In the genomic region with DNA sequence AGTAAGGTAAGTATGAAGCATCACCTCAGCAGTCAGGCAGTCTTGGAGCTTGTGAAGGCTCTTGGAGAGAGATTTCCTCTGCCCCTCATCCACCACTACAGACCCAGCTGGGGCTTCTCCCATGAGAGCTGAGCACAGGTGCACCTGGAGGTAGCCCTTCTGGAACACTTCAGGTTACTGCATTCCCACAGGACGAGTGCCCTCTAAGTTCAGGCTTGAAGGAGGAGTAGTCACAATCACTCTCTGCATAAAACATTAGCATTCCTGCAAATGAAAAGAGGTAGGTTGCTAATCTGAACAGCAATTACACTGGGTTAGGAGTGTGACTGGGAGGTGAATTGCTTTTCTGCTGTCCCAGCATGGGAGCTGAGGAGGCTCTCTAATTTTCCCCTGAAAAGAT, we compare ENCODE assay signal across 28 cellular contexts.
"Had no signal": no experiment of that assay in that cellular context is flagged by ENCODE, and none has a peak within 500 bp of the region (broad histone marks: within the 10 kb centered on the region; RNA-seq: fewer than 3 reads in every experiment).

No MANE protein-coding gene starts in this region.

- H3K36me3 ChIP-seq: colonic mucosa, esophagus muscularis mucosa, gastroesophageal sphincter, heart right ventricle, left lung, neutrophil, pancreas, right lobe of liver, stomach, thyroid gland, vagina had no signal

- H3K4me1 Mint-ChIP-seq: mesothelial cell of epicardium, naive B cell, neural crest cell had no signal

- H3K9me3 Mint-ChIP-seq: natural killer cell treated with Interleukin-12 subunit alpha and Interleukin-12 subunit beta and Interleukin-15 and Interleukin-18, amount 100 ng/mL, for 72 hours; neural crest cell had no signal

- H3K4me1 ChIP-seq: colonic mucosa, esophagus muscularis mucosa, foreskin keratinocyte, gastroesophageal sphincter, heart right ventricle, left lung, pancreas, right lobe of liver, stomach, thyroid gland, vagina had no signal

- H3K27me3 ChIP-seq: colonic mucosa, esophagus muscularis mucosa, foreskin keratinocyte, gastroesophageal sphincter, heart right ventricle, left lung, neutrophil, pancreas, right lobe of liver, stomach, thyroid gland, vagina had no signal

- H3K27ac ChIP-seq: colonic mucosa, esophagus muscularis mucosa, foreskin keratinocyte, gastroesophageal sphincter, heart right ventricle, left lung, neutrophil, pancreas, right lobe of liver, stomach, thyroid gland, vagina had no signal

- DNase-seq: colonic mucosa; effector CD8-positive, alpha-beta T cell; foreskin keratinocyte; heart right ventricle; hippocampal formation; left cardiac atrium; left lung; mesenchymal stem cell; mucosa of descending colon; naive B cell; pancreas; retina; right lobe of liver; small intestine; stimulated activated CD4-positive, alpha-beta T cell treated with anti-CD3 and anti-CD28 coated beads, Interleukin-15, amount 100 ng/mL, for 24 hours; stimulated activated CD4-positive, alpha-beta T cell treated with anti-CD3 and anti-CD28 coated beads, Interleukin-2, amount 100 ng/mL, for 48 hours; stimulated activated naive CD4-positive, alpha-beta T cell; stomach; thyroid gland; trophoblast cell had no signal

- H3K27me3 Mint-ChIP-seq: dendritic cell treated with granulocyte-macrophage colony-stimulating factor and Interleukin-4, amounts not matched to agents 40 ng/mL and 50 ng/mL, for 4 days; naive B cell; natural killer cell treated with Interleukin-12 subunit alpha and Interleukin-12 subunit beta and Interleukin-15 and Interleukin-18, amount 100 ng/mL, for 72 hours had no signal

- H3K4me3 Mint-ChIP-seq: dendritic cell treated with granulocyte-macrophage colony-stimulating factor and Interleukin-4, amounts not matched to agents 40 ng/mL and 50 ng/mL, for 4 days; mesothelial cell of epicardium; naive B cell; natural killer cell treated with Interleukin-12 subunit alpha and Interleukin-12 subunit beta and Interleukin-15 and Interleukin-18, amount 100 ng/mL, for 72 hours; neural crest cell had no signal

- H3K27ac Mint-ChIP-seq: dendritic cell treated with granulocyte-macrophage colony-stimulating factor and Interleukin-4, amounts not matched to agents 40 ng/mL and 50 ng/mL, for 4 days; mesothelial cell of epicardium; natural killer cell treated with Interleukin-12 subunit alpha and Interleukin-12 subunit beta and Interleukin-15 and Interleukin-18, amount 100 ng/mL, for 72 hours had no signal

- H3K4me3 ChIP-seq: colonic mucosa, esophagus muscularis mucosa, gastroesophageal sphincter, heart right ventricle, left lung, mucosa of descending colon, pancreas, right lobe of liver, stomach, thyroid gland, vagina had no signal

- ATAC-seq: foreskin keratinocyte; gastroesophageal sphincter; heart right ventricle; left cardiac atrium; left lung; mucosa of descending colon; natural killer cell treated with Interleukin-12 subunit alpha and Interleukin-12 subunit beta and Interleukin-15 and Interleukin-18, amount 100 ng/mL, for 72 hours; pancreas; right lobe of liver had no signal

- H3K36me3 Mint-ChIP-seq: mesothelial cell of epicardium; naive B cell; natural killer cell treated with Interleukin-12 subunit alpha and Interleukin-12 subunit beta and Interleukin-15 and Interleukin-18, amount 100 ng/mL, for 72 hours had no signal

- H3K9me3 ChIP-seq: colonic mucosa, esophagus muscularis mucosa, gastroesophageal sphincter, left lung, mucosa of descending colon, neutrophil, pancreas, right lobe of liver, stomach, thyroid gland, vagina had no signal
